9 cellular contexts compared by ENCODE assay signal in the genomic region with DNA sequence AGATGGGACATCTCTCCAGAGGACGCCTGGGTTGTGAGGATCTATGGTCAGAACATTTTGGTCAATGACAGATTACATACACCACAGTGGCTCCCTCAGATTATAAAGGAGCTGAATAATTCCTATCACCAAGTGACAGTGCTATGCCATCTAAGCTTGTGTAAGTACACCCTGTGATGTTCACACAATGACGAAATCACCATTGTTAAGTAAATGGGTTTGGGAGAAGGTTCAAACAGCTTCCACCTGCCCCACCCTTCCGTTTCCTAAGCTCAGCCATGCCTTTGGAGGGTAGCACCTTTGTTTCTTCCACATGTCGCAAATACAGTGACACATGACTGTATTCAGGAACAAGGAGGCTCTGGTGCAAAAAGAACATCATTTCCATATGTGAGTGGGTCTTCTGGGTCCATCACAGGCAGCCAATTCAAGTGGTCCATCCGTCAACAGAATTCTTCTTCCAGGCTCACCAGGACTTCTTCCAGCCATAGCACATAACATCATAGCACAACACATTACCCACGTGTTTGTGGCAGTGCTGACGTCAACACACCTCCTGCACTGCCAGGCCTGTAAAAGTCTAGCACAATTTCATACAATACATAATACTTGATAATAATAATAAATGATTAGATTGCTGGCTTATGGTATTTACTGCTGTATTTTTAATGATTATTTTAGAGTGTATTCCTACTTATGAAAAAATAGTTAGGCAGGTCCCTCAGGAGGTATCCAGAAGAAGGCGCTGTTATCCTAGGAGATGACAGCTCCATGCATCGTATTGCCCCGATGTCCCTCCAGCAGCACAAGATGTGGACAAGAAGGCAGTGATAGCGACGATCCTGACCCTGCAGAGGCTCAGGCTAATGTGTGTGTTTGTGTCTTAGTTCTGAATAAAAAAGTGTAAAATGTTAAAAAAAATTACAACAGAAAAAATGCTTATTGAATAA.
DNase-seq lines count a peak whose midpoint lies in the region; ATAC-seq, FAIRE-seq and TF ChIP-seq lines count a peak whose summit lies in the region.
"Had no signal": no experiment of that assay in that cellular context is flagged by ENCODE, and none has a peak within 500 bp of the region (broad histone marks: within the 10 kb centered on the region; RNA-seq: fewer than 3 reads in every experiment).

No MANE protein-coding gene starts in this region.

- peaks cover 39% of the 10 kb centered on the region for H3K4me1 ChIP-seq in ACC112 (ENCODE audit: control insufficient read depth, insufficient read depth, low read length, unreplicated experiment)
- H3K4me1 ChIP-seq in kidney (ENCODE audit: control insufficient read depth in 1 of 2, insufficient read depth in 1 of 2, low read depth in 1 of 2, low read length in 2 of 2): peaks cover 9 to 13% of the 10 kb centered on the region in 2 donors

- peak overlapping the region; percentile 58 for H2AFZ ChIP-seq in ACC112 (ENCODE audit: low read length, unreplicated experiment)

- FAIRE-seq in kidney (lab: Jason Lieb, UNC): no peak
- FAIRE-seq in urothelium cell line (lab: Jason Lieb, UNC): no peak

- H3K9me3 ChIP-seq in kidney (ENCODE audit: control insufficient read depth in 1 of 2, low read length in 2 of 2): no peaks in the 10 kb centered on the region

- no peak overlapping the region for H3K9ac ChIP-seq in kidney (ENCODE audit: low read length in 2 of 2)

- TF ChIP-seq CTCF in LNCaP clone FGC (IDR thresholded peaks at IDR 0.05; ENCODE audit: control insufficient read depth, extremely low read depth, insufficient read depth): peak; percentile 28
- peak; percentile 19 for TF ChIP-seq CTCF in astrocyte of the spinal cord (IDR thresholded peaks at IDR 0.05; ENCODE audit: low read depth, low read length)
- TF ChIP-seq CTCF in kidney (IDR thresholded peaks at IDR 0.05; ENCODE audit: borderline replicate concordance, extremely low read depth, insufficient read depth): peak; percentile 13

- H3K27me3 ChIP-seq in ACC112 (ENCODE audit: insufficient read depth, low read length): no peaks in the 10 kb centered on the region

- intact Hi-C loops in kidney (cut with DNase I): no loop called here

- no peaks in the 10 kb centered on the region for H3K79me2 ChIP-seq in ACC112 (ENCODE audit: control insufficient read depth, insufficient read depth, low read length, unreplicated experiment)

- in situ Hi-C loops in astrocyte of the spinal cord (cut with HindIII; ENCODE audit: low sequenced_read_pairs): no loop called here

- DNase-seq in LNCaP clone FGC (ENCODE audit: low read depth) (no peak), astrocyte of the spinal cord (ENCODE audit: low read depth, low spot score) (no peak), kidney (no peak), urothelium cell line (ENCODE audit: low spot score) (no peak)
- DNase-seq in stimulated activated CD4-positive, alpha-beta T cell treated with anti-CD3 and anti-CD28 coated beads, Interleukin-4, amount 100 ng/mL, for 4 hours: no peak
- DNase-seq: effector CD4-positive, alpha-beta T cell had no signal

- ATAC-seq in GM21360 (IDR thresholded peaks at IDR 0.05; ENCODE audit: unreplicated experiment) (no peak), GM18520 (IDR thresholded peaks at IDR 0.05; ENCODE audit: unreplicated experiment) (no peak)

- H3K27ac ChIP-seq in ACC112 (ENCODE audit: low read depth, low read length): no peak overlapping the region
- H3K27ac ChIP-seq in kidney (ENCODE audit: low read depth in 2 of 2, low read length in 2 of 2): no peak overlapping the region

- H3K36me3 ChIP-seq in ACC112 (ENCODE audit: insufficient read depth, low read length) (no peaks in the 10 kb centered on the region), kidney (ENCODE audit: control insufficient read depth in 1 of 2, insufficient read depth in 2 of 2, low read length in 2 of 2) (no peaks in the 10 kb centered on the region)

- H3K4me3 ChIP-seq in ACC112 (ENCODE audit: low read depth, low read length): no peak overlapping the region
- no peak overlapping the region for H3K4me3 ChIP-seq in LNCaP clone FGC (ENCODE audit: low read depth, low read length)
- H3K4me3 ChIP-seq in astrocyte of the spinal cord (ENCODE audit: low read depth, low read length): no peak overlapping the region
- H3K4me3 ChIP-seq in kidney (ENCODE audit: low read length in 2 of 2): no peak overlapping the region
